17 cellular contexts compared by ENCODE assay signal in genomic region chr5:120605325-120606079, GRCh38.
DNase-seq lines count a peak whose midpoint lies in the region; ATAC-seq and TF ChIP-seq lines count a peak whose summit lies in the region.
"Had no signal": no experiment of that assay in that cellular context is flagged by ENCODE, and none has a peak within 500 bp of the region (broad histone marks: within the 10 kb centered on the region; RNA-seq: fewer than 3 reads in every experiment).

No MANE protein-coding gene starts in this region.

- in situ Hi-C loops in brain microvascular endothelial cell (cut with HindIII; ENCODE audit: low pct_ligation_motif_present, low sequenced_read_pairs): no loop called here

- H2AK5ac ChIP-seq in mesenchymal stem cell (ENCODE audit: low read length, severe bottlenecking): peak overlapping the region; percentile 71

- H3K9me3 ChIP-seq in PC-3 (ENCODE audit: low read length) (no peaks in the 10 kb centered on the region), mesenchymal stem cell (ENCODE audit: control insufficient read depth, low read length) (peaks cover 11% of the 10 kb centered on the region), tibial nerve (peaks cover 0 to 6% (median 1%) of the 10 kb centered on the region in 4 donors)
- H3K9me3 ChIP-seq: vagina had no signal

- no peaks in the 10 kb centered on the region for H3K79me2 ChIP-seq in PC-3 (ENCODE audit: low read length)

- H2BK5ac ChIP-seq in mesenchymal stem cell (ENCODE audit: low read depth, low read length, poor library complexity, severe bottlenecking): peak overlapping the region; percentile 97

- H2AFZ ChIP-seq in PC-3 (ENCODE audit: low read length): no peak overlapping the region
- no peak overlapping the region for H2AFZ ChIP-seq in mesenchymal stem cell (ENCODE audit: low read depth, low read length)

- DNase-seq in AG10803 (ENCODE audit: low read depth): peak; percentile 48
- no peak for DNase-seq in PC-3
- DNase-seq in brain microvascular endothelial cell: no peak
- peak; percentile 27 for DNase-seq in mesenchymal stem cell
- no peak for DNase-seq in amniotic stem cell (lab: John Stamatoyannopoulos, UW)
- DNase-seq in coronary artery (ENCODE audit: low spot score): no peak
- no peak for DNase-seq in tibial nerve (ENCODE audit: low spot score in 2 of 2)
- DNase-seq: activated CD4-positive, alpha-beta T cell treated with anti-CD3 and anti-CD28 coated beads for 48 hours; activated naive CD4-positive, alpha-beta T cell treated with anti-CD3 and anti-CD28 coated beads, Interleukin-2, amount 10 ng/mL, durations not matched to agents 7 days and 5 days; heart left ventricle; NCI-H187 treated with DMSO at 0.1 percent for 48 hours; NCI-H510A; SIG-M5; stimulated activated naive CD8-positive, alpha-beta T cell treated with anti-CD3 and anti-CD28 coated beads, Interleukin-15, Interleukin-2, amounts not matched to agents 100 U/mL and 50 U/mL, for 24 hours had no signal

- peak overlapping the region in 1 of 2 experiments; percentile 85 for H3K14ac ChIP-seq in mesenchymal stem cell (ENCODE audit: low read length in 2 of 2)

- H3K23ac ChIP-seq in mesenchymal stem cell (ENCODE audit: low read length in 2 of 2): peak overlapping the region in 1 of 2 experiments; percentile 92

- no peak overlapping the region for H2BK15ac ChIP-seq in mesenchymal stem cell (ENCODE audit: low read depth, poor library complexity, severe bottlenecking)

- ATAC-seq in PC-3 (no peak), GM19351 (IDR thresholded peaks at IDR 0.05; ENCODE audit: unreplicated experiment) (no peak)
- ATAC-seq: heart left ventricle; stimulated activated naive CD8-positive, alpha-beta T cell treated with anti-CD3 and anti-CD28 coated beads, Interleukin-15, Interleukin-2, amounts not matched to agents 100 U/mL and 50 U/mL, for 24 hours had no signal

- peak overlapping the region; percentile 41 for H4K8ac ChIP-seq in mesenchymal stem cell (ENCODE audit: low read length)

- peaks cover 7% of the 10 kb centered on the region for H3F3A ChIP-seq in PC-3 (ENCODE audit: low read length, unreplicated experiment)

- peaks cover 7% of the 10 kb centered on the region for H3K79me1 ChIP-seq in mesenchymal stem cell (replicated peaks; ENCODE audit: low read length, poor library complexity, severe bottlenecking)

- peak overlapping the region; percentile 55 to 90 for H3K4ac ChIP-seq in mesenchymal stem cell (ENCODE audit: low read depth in 1 of 2, low read length in 2 of 2)

- POLR2A ChIA-PET in PC-3 (lab: Charles Lee; ENCODE audit: unreplicated experiment): no interaction called here

- H3K18ac ChIP-seq in mesenchymal stem cell (ENCODE audit: low read depth in 1 of 2, low read length in 2 of 2): peak overlapping the region; percentile 85 to 86

- no peak overlapping the region for H2BK120ac ChIP-seq in mesenchymal stem cell (ENCODE audit: low read depth, low read length)

- TF ChIP-seq EP300 in tibial nerve (IDR thresholded peaks at IDR 0.05): no peak

- BruUV-seq in PC-3 (replicated peaks; lab: Mats Ljungman, UMichigan): no TSS peak

- TF ChIP-seq POLR2A in tibial nerve (IDR thresholded peaks at IDR 0.05): no peak

- intact Hi-C loops in PC-3 (cut with micrococcal nuclease): loop anchor here (5.0 kb wide), 1 partner anchor 77 kb away; no protein-coding TSS in a partner anchor

- H3K27ac ChIP-seq in PC-3 (ENCODE audit: low read length): peak overlapping the region; percentile 61
- H3K27ac ChIP-seq in brain microvascular endothelial cell: peak overlapping the region; percentile 82
- peak overlapping the region; percentile 97 for H3K27ac ChIP-seq in mesenchymal stem cell (ENCODE audit: low read length, poor library complexity, severe bottlenecking)
- no peak overlapping the region for H3K27ac ChIP-seq in coronary artery
- no peak overlapping the region for H3K27ac ChIP-seq in tibial nerve
- H3K27ac ChIP-seq: esophagus muscularis mucosa, heart left ventricle, vagina had no signal

- H3K27me3 ChIP-seq in PC-3 (ENCODE audit: low read length) (no peaks in the 10 kb centered on the region), brain microvascular endothelial cell (replicated peaks) (no peaks in the 10 kb centered on the region), mesenchymal stem cell (ENCODE audit: control insufficient read depth in 1 of 2, insufficient read depth in 1 of 2, low read length in 2 of 2) (no peaks in the 10 kb centered on the region), tibial nerve (no peaks in the 10 kb centered on the region)
- H3K27me3 ChIP-seq: esophagus muscularis mucosa, heart left ventricle, vagina had no signal

- H3K4me3 ChIP-seq in AG10803 (ENCODE audit: low read length) (no peak overlapping the region), PC-3 (ENCODE audit: low read length) (peak overlapping the region; percentile 11; the same call in 1 of the 2 replicates), brain microvascular endothelial cell (ENCODE audit: low read depth, low read length) (no peak overlapping the region), mesenchymal stem cell (ENCODE audit: insufficient read depth in 1 of 2, low read depth in 1 of 2, low read length in 2 of 2) (no peak overlapping the region), coronary artery (no peak overlapping the region), tibial nerve (no peak overlapping the region)
- H3K4me3 ChIP-seq: esophagus muscularis mucosa, heart left ventricle, vagina had no signal

- peak overlapping the region; percentile 83 for H4K91ac ChIP-seq in mesenchymal stem cell (ENCODE audit: low read length)

- H3K4me1 ChIP-seq in PC-3 (ENCODE audit: insufficient read depth, low read length) (peaks cover 36% of the 10 kb centered on the region), mesenchymal stem cell (ENCODE audit: control insufficient read depth, insufficient read depth, low read depth, low read length) (peaks cover 8% of the 10 kb centered on the region), tibial nerve (no peaks in the 10 kb centered on the region)
- H3K4me1 ChIP-seq: esophagus muscularis mucosa, vagina had no signal

- no peak overlapping the region for H3K9ac ChIP-seq in PC-3 (ENCODE audit: low read length)
- H3K9ac ChIP-seq in mesenchymal stem cell (ENCODE audit: low read length): no peak overlapping the region

- H2BK12ac ChIP-seq in mesenchymal stem cell (ENCODE audit: low read length in 2 of 2): peak overlapping the region; percentile 95 to 97

- H3K4me2 ChIP-seq in PC-3 (ENCODE audit: low read length) (peak overlapping the region; percentile 57), mesenchymal stem cell (ENCODE audit: low read length, poor library complexity, severe bottlenecking) (no peak overlapping the region)

- no peaks in the 10 kb centered on the region for H4K20me1 ChIP-seq in PC-3 (ENCODE audit: low read length)

- TF ChIP-seq CTCF in AG10803 (conservative IDR thresholded peaks at IDR 0.05; ENCODE audit: low read length) (no peak), PC-3 (conservative IDR thresholded peaks at IDR 0.05; ENCODE audit: low read depth, low read length) (no peak), brain microvascular endothelial cell (IDR thresholded peaks at IDR 0.05; ENCODE audit: low read depth, low read length, missing control alignments) (no peak), coronary artery (IDR thresholded peaks at IDR 0.05) (no peak), tibial nerve (IDR thresholded peaks at IDR 0.05) (no peak)

- WGBS in mesenchymal stem cell: 74% methylated on average over 1 of the region's 1 CpG
- WGBS in tibial nerve, 2 donors: 83 to 89% methylated on average over 1 of the region's 1 CpG

- CTCF ChIA-PET in PC-3 (lab: Charles Lee): no interaction called here

- no peaks in the 10 kb centered on the region for H3K9me2 ChIP-seq in PC-3 (replicated peaks; ENCODE audit: low read length)

- H3K36me3 ChIP-seq in PC-3 (ENCODE audit: low read depth, low read length): no peaks in the 10 kb centered on the region
- no peaks in the 10 kb centered on the region for H3K36me3 ChIP-seq in brain microvascular endothelial cell (replicated peaks)
- H3K36me3 ChIP-seq in mesenchymal stem cell (ENCODE audit: control insufficient read depth in 1 of 2, insufficient read depth in 2 of 2, low read depth in 1 of 2, low read length in 2 of 2): no peaks in the 10 kb centered on the region
- no peaks in the 10 kb centered on the region for H3K36me3 ChIP-seq in tibial nerve
- H3K36me3 ChIP-seq: esophagus muscularis mucosa, heart left ventricle, vagina had no signal

Comparison
In these comparisons a context has a peak if more than half of its experiments do, and no peak if none do; other contexts are left out.
1. DNase-seq: peak in AG10803 (single experiment) and mesenchymal stem cell (single experiment); none in PC-3 (single experiment), brain microvascular endothelial cell (single experiment), amniotic stem cell (single experiment), coronary artery (single experiment) and tibial nerve (0 of 2).
2. H3K27ac ChIP-seq: peak in PC-3 (single experiment), brain microvascular endothelial cell (single experiment) and mesenchymal stem cell (single experiment); none in coronary artery (0 of 2) and tibial nerve (0 of 4).